Comparison of ENCODE assay signal across 11 cellular contexts in genomic region chr5:68041293-68041692, GRCh38.
DNase-seq lines count a peak whose midpoint lies in the region; ATAC-seq, FAIRE-seq and TF ChIP-seq lines count a peak whose summit lies in the region.
"Had no signal": no experiment of that assay in that cellular context is flagged by ENCODE, and none has a peak within 500 bp of the region (broad histone marks: within the 10 kb centered on the region; RNA-seq: fewer than 3 reads in every experiment).

No MANE protein-coding gene starts in this region.

- H3K4me3 Mint-ChIP-seq in activated T-cell treated with anti-CD3 and anti-CD28 coated beads, Interleukin-2, amount 50 U/mL, for 4 hours, result no peak overlapping the region

- intact Hi-C loops in left ventricle myocardium superior (cut with micrococcal nuclease), result no loop called here

- H3K4me1 Mint-ChIP-seq in activated T-cell treated with anti-CD3 and anti-CD28 coated beads, Interleukin-2, amount 50 U/mL, for 4 hours (ENCODE audit: low read depth), result no peaks in the 10 kb centered on the region

- FAIRE-seq in GM18507 (lab: Jason Lieb, UNC), result peak; percentile 91

- peak; percentile 44 for DNase-seq in GM18507 (ENCODE audit: extremely low spot score, insufficient read length, low read depth)
- peak; percentile 35 for DNase-seq in left ventricle myocardium superior
- DNase-seq in activated T-cell treated with anti-CD3 and anti-CD28 coated beads, Interleukin-2, amount 50 U/mL, for 4 hours, result no peak
- DNase-seq in GDM1 (lab: John Stamatoyannopoulos, UW), result no peak
- no peak for DNase-seq in HEK293T (ENCODE audit: extremely low spot score)
- DNase-seq: activated CD8-positive, alpha-beta memory T cell treated with anti-CD3 and anti-CD28 coated beads for 24 hours; DMS 273 treated with DMSO at 0.1 percent for 48 hours; ovary had no signal

- no peaks in the 10 kb centered on the region for H3K36me3 Mint-ChIP-seq in activated T-cell treated with anti-CD3 and anti-CD28 coated beads, Interleukin-2, amount 50 U/mL, for 4 hours (ENCODE audit: insufficient read depth)

- POLR2A ChIA-PET in HEK293T (lab: Yijun Ruan, JAX), result no interaction called here

- CTCF ChIA-PET in HEK293T (lab: Yijun Ruan, JAX), result no interaction called here

- no peaks in the 10 kb centered on the region for H3K9me3 Mint-ChIP-seq in activated T-cell treated with anti-CD3 and anti-CD28 coated beads, Interleukin-2, amount 50 U/mL, for 4 hours

- ATAC-seq in GM21423 (IDR thresholded peaks at IDR 0.05; ENCODE audit: unreplicated experiment) (peak; percentile 94), HG03139 (IDR thresholded peaks at IDR 0.05; ENCODE audit: unreplicated experiment) (peak; percentile 91), left ventricle myocardium superior (peak; percentile 80), SK-N-SH treated with all-trans-retinoic acid at 6 μM for 48 hours (no peak)
- no peak for ATAC-seq in activated T-cell treated with anti-CD3 and anti-CD28 coated beads, Interleukin-2, amount 50 U/mL, for 4 hours

- peaks cover 2% of the 10 kb centered on the region for H3K27me3 Mint-ChIP-seq in activated T-cell treated with anti-CD3 and anti-CD28 coated beads, Interleukin-2, amount 50 U/mL, for 4 hours (ENCODE audit: low read depth)

TF ChIP-seq in SK-N-SH treated with all-trans-retinoic acid at 6 μM for 48 hours, 23 proteins besides CTCF, POLR2A, EP300 and RAD21 (continues in another document):
- TF ChIP-seq ESRRG (CRISPR knock-in tag; IDR thresholded peaks at IDR 0.05) (no peak), BACH2 (CRISPR knock-in tag; IDR thresholded peaks at IDR 0.05; ENCODE audit: borderline replicate concordance) (no peak), SNAI2 (CRISPR knock-in tag; IDR thresholded peaks at IDR 0.05) (no peak), TOX (CRISPR knock-in tag; IDR thresholded peaks at IDR 0.05; ENCODE audit: borderline replicate concordance) (no peak), CREB5 (CRISPR knock-in tag; IDR thresholded peaks at IDR 0.05; ENCODE audit: low read depth) (no peak), CSRNP3 (CRISPR knock-in tag; IDR thresholded peaks at IDR 0.05) (no peak), ZNF565 (CRISPR knock-in tag; conservative IDR thresholded peaks at IDR 0.05; ENCODE audit: low read depth) (no peak), ZFP30 (CRISPR knock-in tag; IDR thresholded peaks at IDR 0.05) (no peak), ZC3H10 (CRISPR knock-in tag; IDR thresholded peaks at IDR 0.05) (no peak), RARB (CRISPR knock-in tag; IDR thresholded peaks at IDR 0.05) (no peak), ZFP3 (CRISPR knock-in tag; IDR thresholded peaks at IDR 0.05) (no peak), OSR1 (CRISPR knock-in tag; IDR thresholded peaks at IDR 0.05) (no peak), POU6F1 (CRISPR knock-in tag; IDR thresholded peaks at IDR 0.05; ENCODE audit: borderline replicate concordance, low read depth) (no peak)

TF ChIP-seq in HEK293T, 16 proteins besides CTCF, POLR2A, EP300 and RAD21:
- TF ChIP-seq FOXA1 (IDR thresholded peaks at IDR 0.05) (no peak), BHLHE40 (IDR thresholded peaks at IDR 0.05; ENCODE audit: borderline replicate concordance) (no peak), CTBP1 (IDR thresholded peaks at IDR 0.05; ENCODE audit: borderline replicate concordance) (no peak), L3MBTL2 (conservative IDR thresholded peaks at IDR 0.05) (no peak), PKNOX1 (IDR thresholded peaks at IDR 0.05) (no peak), NFRKB (IDR thresholded peaks at IDR 0.05) (no peak), TARDBP (IDR thresholded peaks at IDR 0.05) (no peak), ZNF384 (IDR thresholded peaks at IDR 0.05) (no peak), HDGF (IDR thresholded peaks at IDR 0.05; ENCODE audit: borderline replicate concordance) (no peak), SUZ12 (IDR thresholded peaks at IDR 0.05) (no peak), ARNT (IDR thresholded peaks at IDR 0.05) (no peak), LEF1 (IDR thresholded peaks at IDR 0.05; ENCODE audit: borderline replicate concordance) (no peak), FOXK2 (IDR thresholded peaks at IDR 0.05) (no peak), ELF4 (IDR thresholded peaks at IDR 0.05) (no peak), FOXM1 (IDR thresholded peaks at IDR 0.05; ENCODE audit: borderline replicate concordance) (no peak), SP1 (IDR thresholded peaks at IDR 0.05) (no peak)
TF ChIP-seq in HEK293T: peak in this region for 0.

Comparison
In these comparisons a context has a peak if more than half of its experiments do, and no peak if none do; other contexts are left out.
1. DNase-seq: peak in GM18507 (single experiment) and left ventricle myocardium superior (single experiment); none in activated T-cell treated with anti-CD3 and anti-CD28 coated beads, Interleukin-2, amount 50 U/mL, for 4 hours (single experiment), GDM1 (single experiment) and HEK293T (single experiment).
2. ATAC-seq: peak in GM21423 (single experiment), HG03139 (single experiment) and left ventricle myocardium superior (single experiment); none in activated T-cell treated with anti-CD3 and anti-CD28 coated beads, Interleukin-2, amount 50 U/mL, for 4 hours (0 of 2) and SK-N-SH treated with all-trans-retinoic acid at 6 μM for 48 hours (single experiment).